Comparison of ENCODE assay signal across 13 cellular contexts in the genomic region with DNA sequence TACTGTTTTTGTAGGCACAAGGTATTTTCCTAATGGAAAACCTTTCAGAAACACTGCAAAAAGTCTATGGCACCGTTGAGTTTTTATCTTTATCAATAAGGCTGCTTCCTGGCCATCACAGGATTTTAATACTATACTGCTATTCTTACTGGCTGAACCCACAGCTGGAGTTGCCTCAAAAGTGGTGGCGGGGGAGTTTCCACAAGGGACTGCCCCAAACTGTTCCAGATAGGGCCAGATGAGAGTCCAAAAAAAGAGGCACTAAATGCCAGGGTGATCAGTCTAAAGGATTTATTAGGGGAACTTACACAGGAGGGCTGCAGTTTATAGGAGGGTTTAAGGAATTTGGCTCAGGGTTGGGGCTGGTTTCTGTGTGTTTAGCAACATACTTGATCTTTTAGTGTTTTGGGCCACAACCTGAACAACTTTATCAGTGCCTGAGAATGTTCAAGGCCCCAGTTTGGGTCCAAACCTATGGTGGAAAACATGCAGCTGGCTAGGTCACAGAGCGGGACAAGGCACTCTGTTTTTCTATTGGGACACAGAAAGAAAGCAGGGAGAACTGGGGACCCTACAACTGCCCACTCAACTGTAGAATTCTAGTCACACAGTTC. TPM values are rescaled to one million over a fixed set of nuclear protein-coding genes. Genes with fewer than 3 reads are reported as not detected.
DNase-seq lines count a peak whose midpoint lies in the region; ATAC-seq and TF ChIP-seq lines count a peak whose summit lies in the region.
"Had no signal": no experiment of that assay in that cellular context is flagged by ENCODE, and none has a peak within 500 bp of the region (broad histone marks: within the 10 kb centered on the region; RNA-seq: fewer than 3 reads in every experiment).

No MANE protein-coding gene starts in this region.

- ATAC-seq in CD4-positive, alpha-beta T cell (ENCODE audit: poor library complexity), result no peak
- ATAC-seq in GM19043 (IDR thresholded peaks at IDR 0.05; ENCODE audit: low read depth, unreplicated experiment) (peak; percentile 46), HG02973 (IDR thresholded peaks at IDR 0.05; ENCODE audit: unreplicated experiment) (peak; percentile 69), esophagus mucosa (no peak)

- H3K27ac Mint-ChIP-seq in CD4-positive, alpha-beta T cell, result peak overlapping the region; percentile 59

- H3K4me3 Mint-ChIP-seq in CD4-positive, alpha-beta T cell, result peak overlapping the region; percentile 42

- no peak overlapping the region for H3K27ac ChIP-seq in CD4-positive, alpha-beta T cell (ENCODE audit: low read depth, low read length)
- H3K27ac ChIP-seq: cardiac muscle cell, GM23248, upper lobe of left lung had no signal

- no peaks in the 10 kb centered on the region for H3K9me3 Mint-ChIP-seq in CD4-positive, alpha-beta T cell

- no peaks in the 10 kb centered on the region for H3K9me3 ChIP-seq in CD4-positive, alpha-beta T cell (ENCODE audit: control insufficient read depth, low read length)
- H3K9me3 ChIP-seq: BE2C, upper lobe of left lung had no signal

- H3K36me3 Mint-ChIP-seq in CD4-positive, alpha-beta T cell (ENCODE audit: low read depth), result peaks cover 66% of the 10 kb centered on the region

- CTCF ChIA-PET in CD4-positive, alpha-beta T cell (lab: Charles Lee), result no interaction called here

- H3K27me3 ChIP-seq in CD4-positive, alpha-beta T cell (ENCODE audit: control insufficient read depth, insufficient read depth, low read length), result no peaks in the 10 kb centered on the region
- H3K27me3 ChIP-seq: BE2C, cardiac muscle cell, upper lobe of left lung had no signal

- H3K4me3 ChIP-seq in foreskin fibroblast (ENCODE audit: low read depth in 1 of 2, low read length in 2 of 2), result no peak overlapping the region
- H3K4me3 ChIP-seq: cardiac muscle cell, GM23248, upper lobe of left lung had no signal

- intact Hi-C loops in CD4-positive, alpha-beta T cell (cut with DNase I, micrococcal nuclease), result no loop called here

- peak in 1 of 10 experiments; percentile 7 for DNase-seq in CD4-positive, alpha-beta T cell
- peak; percentile 37 to 57 for DNase-seq in activated CD4-positive, alpha-beta T cell treated with anti-CD3 and anti-CD28 coated beads, Interleukin-2, amount 50 U/mL, for 48 hours
- DNase-seq in foreskin fibroblast (no peak), ecto neural progenitor cell (ENCODE audit: low spot score) (no peak)
- no peak for DNase-seq in central memory CD4-positive, alpha-beta T cell
- DNase-seq: BE2C, GM23248, NCI-H187 treated with DMSO at 0.1 percent for 48 hours, upper lobe of left lung had no signal

- POLR2A ChIA-PET in CD4-positive, alpha-beta T cell (lab: Charles Lee), result interaction anchor here (0.8 to 1.2 kb wide), 2 partner anchors 30 to 42 kb away, joined by 3 to 7 read pairs; a partner anchor contains a TSS

- H3K27me3 Mint-ChIP-seq in CD4-positive, alpha-beta T cell, result no peaks in the 10 kb centered on the region

- TF ChIP-seq CTCF in CD4-positive, alpha-beta T cell (IDR thresholded peaks at IDR 0.05), result no peak
- TF ChIP-seq CTCF in foreskin fibroblast (IDR thresholded peaks at IDR 0.05; ENCODE audit: low read depth, low read length), result no peak

- peaks cover 46% of the 10 kb centered on the region for H3K4me1 Mint-ChIP-seq in CD4-positive, alpha-beta T cell (ENCODE audit: low read depth)

RNA-seq across cellular contexts. Expression of a gene that starts 41.4 kb away (rescaled TPM):
- total RNA-seq in CD4-positive, alpha-beta T cell, result 10 to 100 TPM; 52.4 to 53.3 TPM
- total RNA-seq in esophagus mucosa, result 15.9 TPM

Comparison
In these comparisons a context has a peak if more than half of its experiments do, and no peak if none do; other contexts are left out.
1. ATAC-seq: peak in GM19043 (single experiment) and HG02973 (single experiment); none in CD4-positive, alpha-beta T cell (single experiment) and esophagus mucosa (single experiment).
2. DNase-seq: peak in activated CD4-positive, alpha-beta T cell treated with anti-CD3 and anti-CD28 coated beads, Interleukin-2, amount 50 U/mL, for 48 hours (2 of 2); none in foreskin fibroblast (0 of 2), ecto neural progenitor cell (single experiment) and central memory CD4-positive, alpha-beta T cell (single experiment).